In the genomic region with DNA sequence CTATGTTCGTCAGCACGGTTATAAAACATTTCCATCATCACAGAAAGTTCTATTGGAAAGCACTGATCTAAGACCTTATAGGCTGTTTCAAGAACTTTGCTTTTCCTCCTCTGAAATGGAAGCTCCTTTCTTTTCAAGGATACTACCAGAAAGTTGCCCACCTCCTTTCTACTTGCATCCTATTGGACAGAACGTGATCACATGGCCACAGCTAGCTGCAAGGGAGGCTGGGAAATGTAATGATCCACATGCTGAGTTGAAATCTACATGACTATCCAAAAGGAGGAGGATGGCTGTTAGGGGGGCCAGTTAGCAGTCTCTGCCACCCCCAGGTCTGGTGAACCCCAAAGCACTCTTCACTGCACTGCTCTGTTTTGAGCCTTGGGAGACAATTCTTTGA, we compare ENCODE assay signal across 25 cellular contexts. TPM values are rescaled to one million over a fixed set of nuclear protein-coding genes. Genes with fewer than 3 reads are reported as not detected.
"Had no signal": no experiment of that assay in that cellular context is flagged by ENCODE, and none has a peak within 500 bp of the region (broad histone marks: within the 10 kb centered on the region; RNA-seq: fewer than 3 reads in every experiment).

No MANE protein-coding gene starts in this region.

- ATAC-seq: activated T-cell treated with anti-CD3 and anti-CD28 coated beads, Interleukin-2, amount 50 U/mL, for 72 hours had no signal

- H3K27me3 ChIP-seq: brain microvascular endothelial cell, Peyer's patch, SJCRH30 had no signal

- H3K4me1 ChIP-seq: Peyer's patch, SJCRH30 had no signal

- H3K27ac ChIP-seq: brain microvascular endothelial cell, Peyer's patch, RWPE1, SJCRH30 had no signal

- H3K4me3 ChIP-seq: Peyer's patch, SJCRH30 had no signal

- DNase-seq: activated CD4-positive, alpha-beta memory T cell treated with anti-CD3 and anti-CD28 coated beads for 36 hours; activated CD4-positive, alpha-beta T cell treated with anti-CD3 and anti-CD28 coated beads, Interleukin-2, amount 10 ng/mL, durations not matched to agents 7 days and 5 days; activated CD4-positive, CD25-positive, alpha-beta regulatory T cell treated with anti-CD3 and anti-CD28 coated beads, Interleukin-2, amount 50 U/mL, for 72 hours; activated CD8-positive, alpha-beta memory T cell treated with anti-CD3 and anti-CD28 coated beads, Interleukin-2, amount 50 U/mL, for 4 hours; activated gamma-delta T cell treated with Interleukin-2 at 50 U/mL for 16 hours; activated naive CD4-positive, alpha-beta T cell treated with anti-CD3 and anti-CD28 coated beads, Interleukin-2, amount 10 ng/mL, durations not matched to agents 7 days and 5 days; activated naive CD8-positive, alpha-beta T cell treated with anti-CD3 and anti-CD28 coated beads for 36 hours; activated T-cell treated with anti-CD3 and anti-CD28 coated beads, Interleukin-2, amount 50 U/mL, for 72 hours; brain microvascular endothelial cell; cerebellar nuclear complex; KG1; MM.1S; NCI-H1105 treated with DMSO at 0.1 percent for 48 hours; NCI-H1436 treated with DMSO at 0.1 percent for 48 hours; NCI-H187; NCI-H2081; NCI-H510A treated with DMSO at 0.1 percent for 48 hours; NCI-H69; NK-92 treated with Interleukin-12 subunit alpha and Interleukin-12 subunit beta, amount 100 ng/mL, for 24 hours; Peyer's patch; Right ventricle myocardium superior; SJCRH30 had no signal

- H3K9me3 ChIP-seq: SJCRH30 had no signal

RNA-seq across cellular contexts. Expression of a gene that starts 3.3 kb away (rescaled TPM):
- total RNA-seq: activated CD4-positive, alpha-beta memory T cell treated with anti-CD3 and anti-CD28 coated beads for 36 hours; activated CD4-positive, alpha-beta T cell treated with anti-CD3 and anti-CD28 coated beads, Interleukin-2, amount 10 ng/mL, durations not matched to agents 7 days and 5 days; activated naive CD8-positive, alpha-beta T cell treated with anti-CD3 and anti-CD28 coated beads for 36 hours; activated T-helper 2 cell treated with anti-CD3 and anti-CD28 coated beads, Interferon-gamma antibody, Interleukin-2, Interleukin-4, amounts not matched to agents 10 μg/mL and 5 μg/mL and 100 μg/mL, durations not matched to agents 14 hours and 24 hours and 36 hours; cardiac septum; Peyer's patch; Right ventricle myocardium superior; SJCRH30 had no signal

RNA-seq across cellular contexts. Expression of a gene that starts 12.1 kb away (rescaled TPM):
- total RNA-seq: activated CD4-positive, alpha-beta memory T cell treated with anti-CD3 and anti-CD28 coated beads for 36 hours; activated CD4-positive, alpha-beta T cell treated with anti-CD3 and anti-CD28 coated beads, Interleukin-2, amount 10 ng/mL, durations not matched to agents 7 days and 5 days; activated naive CD8-positive, alpha-beta T cell treated with anti-CD3 and anti-CD28 coated beads for 36 hours; activated T-helper 2 cell treated with anti-CD3 and anti-CD28 coated beads, Interferon-gamma antibody, Interleukin-2, Interleukin-4, amounts not matched to agents 10 μg/mL and 5 μg/mL and 100 μg/mL, durations not matched to agents 14 hours and 24 hours and 36 hours; cardiac septum; Right ventricle myocardium superior; SJCRH30 had no signal
